Comparison of ENCODE assay signal across 25 cellular contexts in genomic region chr2:166563894-166564293, GRCh38.
"Had no signal": no experiment of that assay in that cellular context is flagged by ENCODE, and none has a peak within 500 bp of the region (broad histone marks: within the 10 kb centered on the region; RNA-seq: fewer than 3 reads in every experiment).

No MANE protein-coding gene starts in this region.

- ATAC-seq: activated CD4-positive, CD25-positive, alpha-beta regulatory T cell treated with anti-CD3 and anti-CD28 coated beads, Interleukin-2, amount 50 U/mL, for 24 hours; activated CD8-positive, alpha-beta T cell treated with anti-CD3 and anti-CD28 coated beads, Interleukin-2, amount 10 ng/mL, durations not matched to agents 7 days and 5 days; SK-N-SH treated with all-trans-retinoic acid at 6 μM for 48 hours had no signal

- H3K4me1 ChIP-seq: ascending aorta, Peyer's patch, SJSA1 had no signal

- H3K9me3 ChIP-seq: ascending aorta, Peyer's patch, SJSA1 had no signal

- DNase-seq: activated CD4-positive, alpha-beta T cell treated with anti-CD3 and anti-CD28 coated beads for 4 hours; activated CD8-positive, alpha-beta memory T cell treated with anti-CD3 and anti-CD28 coated beads, Interleukin-2, amount 50 U/mL, for 48 hours; activated CD8-positive, alpha-beta T cell treated with anti-CD3 and anti-CD28 coated beads, Interleukin-2, amount 10 ng/mL, durations not matched to agents 7 days and 5 days; activated naive CD4-positive, alpha-beta T cell; activated T-cell treated with anti-CD3 and anti-CD28 coated beads, Interleukin-2, amount 50 U/mL, for 1 hour; amniotic stem cell; cerebellar nuclear complex; KG1; NCI-H1092 treated with DMSO at 0.1 percent for 48 hours; NCI-H1417 treated with DMSO at 0.1 percent for 48 hours; NCI-H1694 treated with DMSO at 0.1 percent for 48 hours; NCI-H2029 treated with DMSO at 0.1 percent for 48 hours; NCI-H345; NCI-H510A; NCI-H526 treated with DMSO at 0.1 percent for 48 hours; NCI-H82; NK-92 treated with Interleukin-12 subunit alpha and Interleukin-12 subunit beta, amount 100 ng/mL, for 24 hours; OCI-M1; Peyer's patch; SHP77; SW 1271 had no signal

- H3K36me3 ChIP-seq: ascending aorta, Peyer's patch, SJSA1 had no signal

- H3K27ac ChIP-seq: ascending aorta, Peyer's patch, SJSA1 had no signal

- H3K4me3 ChIP-seq: ascending aorta, Peyer's patch, SJSA1 had no signal

- H3K27me3 ChIP-seq: ascending aorta, Peyer's patch, SJSA1 had no signal
